ENCODE assay signal across 8 cellular contexts in the genomic region with DNA sequence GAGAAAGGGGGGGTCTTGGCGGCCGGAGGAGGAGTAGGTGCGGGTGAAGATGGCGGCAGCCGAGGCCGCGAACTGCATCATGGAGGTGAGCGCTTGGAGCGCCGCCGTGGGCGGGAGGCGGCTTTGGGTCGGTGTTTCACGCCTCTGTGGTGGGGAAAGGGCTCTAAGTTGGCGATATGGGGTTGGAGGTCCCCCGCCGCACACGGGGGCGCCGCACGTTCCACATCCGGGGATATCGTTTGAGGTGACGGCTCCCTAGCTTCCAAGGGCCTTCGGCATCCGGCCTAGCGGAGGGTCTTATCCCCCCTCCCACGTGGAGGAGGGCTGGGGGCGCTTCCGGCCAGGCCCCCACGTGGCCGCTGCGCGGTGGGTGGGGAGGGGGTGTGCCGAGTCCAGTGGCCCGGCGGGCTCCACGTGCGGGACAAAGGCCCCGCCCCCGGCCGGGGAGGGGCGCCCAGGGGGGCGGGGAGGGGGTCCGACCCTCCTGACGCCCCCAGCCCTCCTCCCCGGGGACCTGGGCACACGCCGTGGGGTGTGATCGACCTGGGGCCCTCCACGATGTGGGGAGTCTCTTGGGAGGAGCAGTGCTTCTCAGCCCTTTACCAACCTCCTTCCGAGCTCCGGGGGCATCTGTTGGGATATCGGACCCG. TPM values are rescaled to one million over a fixed set of nuclear protein-coding genes. Genes with fewer than 3 reads are reported as not detected.
DNase-seq lines count a peak whose midpoint lies in the region; ATAC-seq and TF ChIP-seq lines count a peak whose summit lies in the region.

A gene (plus strand): TSS at position 40 of the 650 bp plus-strand sequence. CDS start 10 bp downstream, at position 50.

- TF ChIP-seq CTCF in omental fat pad (IDR thresholded peaks at IDR 0.05): no peak

- ATAC-seq in omental fat pad (ENCODE audit: low FRiP score) (no peak), GM18907 (IDR thresholded peaks at IDR 0.05; ENCODE audit: unreplicated experiment) (no peak)

- DNase-seq in NCI-H1436 (lab: John Stamatoyannopoulos, UW) (peak; percentile 60), NCI-H1436 treated with DMSO at 0.1 percent for 48 hours (lab: John Stamatoyannopoulos, UW) (no peak), NCI-H2171 treated with DMSO at 0.1 percent for 48 hours (lab: John Stamatoyannopoulos, UW) (peak; percentile 78), glomerular visceral epithelial cell (ENCODE audit: extremely low spot score) (peak; percentile 43), omental fat pad (ENCODE audit: low spot score) (no peak), NCI-H1048 (lab: John Stamatoyannopoulos, UW) (no peak)
- DNase-seq in activated gamma-delta T cell treated with anti-CD3 and anti-CD28 coated beads, Interleukin-2, amount 50 U/mL, for 16 hours (ENCODE audit: low read depth): peak; percentile 24

RNA-seq across cellular contexts. Expression of the gene that starts here (rescaled TPM):
- 100 to 1,000 TPM; 150 to 250 (median 170) TPM for total RNA-seq in omental fat pad

Comparison
In these comparisons a context has a peak if more than half of its experiments do, and no peak if none do; other contexts are left out.
1. DNase-seq: peak in NCI-H1436 (single experiment), NCI-H2171 treated with DMSO at 0.1 percent for 48 hours (single experiment), activated gamma-delta T cell treated with anti-CD3 and anti-CD28 coated beads, Interleukin-2, amount 50 U/mL, for 16 hours (single experiment) and glomerular visceral epithelial cell (single experiment); none in NCI-H1436 treated with DMSO at 0.1 percent for 48 hours (single experiment), omental fat pad (single experiment) and NCI-H1048 (single experiment).